In the genomic region with DNA sequence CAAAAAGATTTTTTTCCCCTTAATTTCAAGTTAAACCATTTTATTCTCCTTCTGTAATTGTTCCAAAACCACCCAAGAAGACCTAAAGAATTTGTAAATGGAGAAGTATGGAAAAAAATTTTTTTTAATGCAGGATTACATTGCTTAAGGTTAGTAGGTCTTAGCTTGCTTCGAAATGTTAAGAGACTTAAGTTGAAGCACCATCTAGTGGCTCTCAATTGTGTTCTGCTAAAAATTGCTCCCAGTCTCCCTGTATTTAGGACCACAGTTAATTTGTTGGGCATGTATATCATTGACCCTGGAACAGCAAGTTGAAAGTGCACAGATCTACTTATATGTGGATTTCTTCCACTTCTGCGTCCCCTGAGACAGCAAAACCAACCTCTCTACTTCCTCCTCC, we compare ENCODE assay signal across 9 cellular contexts. TPM values are rescaled to one million over a fixed set of nuclear protein-coding genes. Genes with fewer than 3 reads are reported as not detected.
DNase-seq lines count a peak whose midpoint lies in the region; ATAC-seq and TF ChIP-seq lines count a peak whose summit lies in the region.
"Had no signal": no experiment of that assay in that cellular context is flagged by ENCODE, and none has a peak within 500 bp of the region (broad histone marks: within the 10 kb centered on the region; RNA-seq: fewer than 3 reads in every experiment).

No MANE protein-coding gene starts in this region.

- no peaks in the 10 kb centered on the region for H3K4me1 ChIP-seq in HEK293 (ENCODE audit: control insufficient read depth, insufficient read depth, low read length)
- peaks cover 3 to 5% of the 10 kb centered on the region in 2 donors for H3K4me1 ChIP-seq in aorta (ENCODE audit: control insufficient read depth in 1 of 2, insufficient read depth in 2 of 2, low read length in 2 of 2)

- no peaks in the 10 kb centered on the region for H3K9me3 ChIP-seq in HEK293 (ENCODE audit: control insufficient read depth, insufficient read depth, low read depth, low read length)
- H3K9me3 ChIP-seq in aorta (ENCODE audit: control insufficient read depth, low read length) = no peaks in the 10 kb centered on the region

- CTCF ChIA-PET in HEK293 (lab: Yijun Ruan, JAX) = interaction anchor here (0.6 to 2.7 kb wide), 11 partner anchors 28 to 521 kb away, joined by 3 to 18 read pairs (median 5); no protein-coding TSS in a partner anchor
- CTCF ChIA-PET in WTC11 (lab: Charles Lee) = interaction anchor here (0.6 to 2.1 kb wide), 17 partner anchors 15 to 702 kb away, joined by 3 to 54 read pairs (median 3); no protein-coding TSS in a partner anchor

- H3K27me3 ChIP-seq in kidney epithelial cell (ENCODE audit: control insufficient read depth, insufficient read depth, low read length) (no peaks in the 10 kb centered on the region), aorta (ENCODE audit: control insufficient read depth in 1 of 2, insufficient read depth in 2 of 2, low read length in 1 of 2) (no peaks in the 10 kb centered on the region)

- H3K27ac ChIP-seq in HEK293 (ENCODE audit: extremely low read depth, low read depth, low read length) = no peak overlapping the region
- H3K27ac ChIP-seq in aorta (ENCODE audit: low read depth in 1 of 2, low read length in 2 of 2) = no peak overlapping the region

- POLR2A ChIA-PET in HEK293 (lab: Yijun Ruan, JAX) (no interaction called here), WTC11 (lab: Charles Lee) (interaction anchor here (1.0 kb wide), 1 partner anchor 80 kb away, joined by 3 read pairs; no protein-coding TSS in a partner anchor)

- ATAC-seq in WTC11 = peak; percentile 72
- ATAC-seq in aorta (ENCODE audit: low FRiP score) = peak; percentile 63
- no peak for ATAC-seq in GM21423 (IDR thresholded peaks at IDR 0.05; ENCODE audit: unreplicated experiment)
- no peak for ATAC-seq in HG03521 (IDR thresholded peaks at IDR 0.05; ENCODE audit: unreplicated experiment)

- no peaks in the 10 kb centered on the region for H3K36me3 ChIP-seq in HEK293 (ENCODE audit: control insufficient read depth in 2 of 2, insufficient read depth in 1 of 2, low read length in 2 of 2)
- H3K36me3 ChIP-seq in kidney epithelial cell (ENCODE audit: control insufficient read depth, insufficient read depth, low read length) = no peaks in the 10 kb centered on the region
- H3K36me3 ChIP-seq in aorta (ENCODE audit: control insufficient read depth in 1 of 2, insufficient read depth in 2 of 2, low read length in 1 of 2) = no peaks in the 10 kb centered on the region

- H3K27ac Mint-ChIP-seq in WTC11 = no peak overlapping the region

- DNase-seq in AG09309 (ENCODE audit: low read depth) = peak; percentile 76
- DNase-seq in WTC11 (ENCODE audit: low spot score) = no peak
- DNase-seq in kidney epithelial cell (ENCODE audit: low read depth) = no peak
- no peak for DNase-seq in aorta
- no peak for DNase-seq in activated T-cell treated with anti-CD3 and anti-CD28 coated beads for 4 hours

- intact Hi-C loops in aorta (cut with DNase I) = loop anchor here (2.0 to 10.0 kb wide), 4 partner anchors 77 to 232 kb away; no protein-coding TSS in a partner anchor

- H3K4me3 Mint-ChIP-seq in WTC11 = no peak overlapping the region

- H3K9me3 Mint-ChIP-seq in WTC11 = peaks cover 10% of the 10 kb centered on the region

- 37 to 48% methylated on average over 2 of the region's 2 CpGs for WGBS in aorta, 2 donors

- H3K36me3 Mint-ChIP-seq in WTC11 = peaks cover 3% of the 10 kb centered on the region; the same call in 1 of the 2 replicates

- no peaks in the 10 kb centered on the region for H3K27me3 Mint-ChIP-seq in WTC11 (ENCODE audit: low read depth)

- H3K4me3 ChIP-seq in AG09309 (ENCODE audit: control insufficient read depth, low read depth, low read length) = no peak overlapping the region
- no peak overlapping the region for H3K4me3 ChIP-seq in HEK293 (ENCODE audit: low read depth, low read length)
- no peak overlapping the region for H3K4me3 ChIP-seq in kidney epithelial cell (ENCODE audit: low read depth, low read length)
- no peak overlapping the region for H3K4me3 ChIP-seq in aorta (ENCODE audit: low read length in 2 of 2)

- peaks cover 15% of the 10 kb centered on the region for H3K4me1 Mint-ChIP-seq in WTC11

- peak; percentile 59 for TF ChIP-seq CTCF in AG09309 (IDR thresholded peaks at IDR 0.05; ENCODE audit: control insufficient read depth, insufficient read depth, low read depth, low read length, missing control alignments)
- no peak; the same call in 1 of the 2 replicates for TF ChIP-seq CTCF in HEK293 (tag by site-specific recombination; IDR thresholded peaks at IDR 0.05)
- TF ChIP-seq CTCF in WTC11 (IDR thresholded peaks at IDR 0.05) = no peak
- peak; percentile 34 for TF ChIP-seq CTCF in kidney epithelial cell (IDR thresholded peaks at IDR 0.05; ENCODE audit: insufficient read depth, low read length, poor library complexity, severe bottlenecking)

TF ChIP-seq in HEK293, 187 proteins besides CTCF, POLR2A, EP300 and RAD21:
- TF ChIP-seq ZNF654 (tag by site-specific recombination; IDR thresholded peaks at IDR 0.05; ENCODE audit: low read depth) (peak; percentile 24), KLF7 (tag by site-specific recombination; IDR thresholded peaks at IDR 0.05; ENCODE audit: borderline replicate concordance) (no peak), ZNF776 (tag by site-specific recombination; IDR thresholded peaks at IDR 0.05; ENCODE audit: borderline replicate concordance) (no peak), YY2 (tag by site-specific recombination; IDR thresholded peaks at IDR 0.05) (no peak), ZNF513 (tag by site-specific recombination; IDR thresholded peaks at IDR 0.05) (no peak), ZNF221 (tag by site-specific recombination; IDR thresholded peaks at IDR 0.05; ENCODE audit: borderline replicate concordance) (no peak)

TF ChIP-seq in WTC11, 78 proteins besides CTCF, POLR2A, EP300 and RAD21:
- TF ChIP-seq MXD4 (CRISPR knock-in tag; IDR thresholded peaks at IDR 0.05; ENCODE audit: borderline replicate concordance) (no peak), MAX (CRISPR knock-in tag; IDR thresholded peaks at IDR 0.05) (no peak), ZBTB21 (CRISPR knock-in tag; IDR thresholded peaks at IDR 0.05; ENCODE audit: borderline replicate concordance) (no peak)

RNA-seq across cellular contexts. Expression of gene CD200R1L, which starts 32.4 kb away (rescaled TPM):
- not detected in 3 replicates for total RNA-seq in WTC11 (2021)
- total RNA-seq in kidney epithelial cell = not detected in 2 replicates
- total RNA-seq in aorta = not detected
- polyA plus RNA-seq in aorta = not detected
- total RNA-seq: dermis microvascular lymphatic vessel endothelial cell had no signal

Comparison
In these comparisons a context has a peak if more than half of its experiments do, and no peak if none do; other contexts are left out.
1. CTCF ChIP-seq: peak in AG09309 (single experiment) and kidney epithelial cell (single experiment); none in HEK293 (single experiment) and WTC11 (single experiment).
2. ATAC-seq: peak in WTC11 (single experiment) and aorta (single experiment); none in GM21423 (single experiment) and HG03521 (single experiment).